24 cellular contexts compared by ENCODE assay signal in the genomic region with DNA sequence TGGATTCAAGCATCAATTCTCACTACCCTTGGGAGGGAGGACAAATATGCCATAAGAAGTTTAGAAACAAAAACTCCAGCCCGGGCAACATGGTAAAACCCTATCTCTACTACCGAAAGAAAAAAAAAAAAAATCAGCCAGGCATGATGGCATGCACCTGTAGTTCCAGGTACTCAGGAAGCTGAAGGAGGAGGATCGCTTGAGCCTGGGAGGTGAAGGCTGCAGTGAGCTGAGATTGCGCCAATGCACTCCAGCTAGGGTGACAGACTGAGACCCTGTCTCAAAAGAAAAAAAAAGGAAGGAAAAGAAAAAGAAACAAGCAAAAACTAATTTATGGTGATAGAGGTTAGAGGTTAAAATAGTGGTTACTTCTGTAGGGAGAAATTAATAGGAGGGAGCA. TPM values are rescaled to one million over a fixed set of nuclear protein-coding genes. Genes with fewer than 3 reads are reported as not detected.
A peak's percentile ranks its signal among the peaks of the same experiment; 100 is the strongest.
DNase-seq lines count a peak whose midpoint lies in the region; ATAC-seq lines count a peak whose summit lies in the region.
"Had no signal": no experiment of that assay in that cellular context is flagged by ENCODE, and none has a peak within 500 bp of the region (broad histone marks: within the 10 kb centered on the region; RNA-seq: fewer than 3 reads in every experiment).

No MANE protein-coding gene starts in this region.

- H3K9me3 ChIP-seq in T-helper 17 cell (ENCODE audit: control insufficient read depth, low read length, poor library complexity, severe bottlenecking) (no peaks in the 10 kb centered on the region), muscle layer of duodenum (ENCODE audit: control insufficient read depth in 1 of 2, low read length in 2 of 2) (no peaks in the 10 kb centered on the region)
- H3K9me3 ChIP-seq: Peyer's patch, transverse colon had no signal

- H3K27me3 Mint-ChIP-seq in T-helper 17 cell: no peaks in the 10 kb centered on the region
- H3K27me3 Mint-ChIP-seq: activated CD4-positive, alpha-beta memory T cell treated with anti-CD3 and anti-CD28 coated beads for 36 hours; central memory CD8-positive, alpha-beta T cell had no signal

- H3K36me3 ChIP-seq in muscle layer of duodenum (ENCODE audit: control insufficient read depth in 1 of 2, insufficient read depth in 2 of 2, low read length in 2 of 2): no peaks in the 10 kb centered on the region
- H3K36me3 ChIP-seq: neural progenitor cell, Peyer's patch, transverse colon had no signal

- peak; percentile 13 for ATAC-seq in left ventricle myocardium superior
- no peak for ATAC-seq in left cardiac atrium
- no peak for ATAC-seq in T-helper 17 cell
- ATAC-seq in HG03342 (IDR thresholded peaks at IDR 0.05; ENCODE audit: unreplicated experiment): no peak
- ATAC-seq: GM12878 had no signal

- no peak overlapping the region for H3K4me3 ChIP-seq in muscle layer of duodenum (ENCODE audit: low read depth in 1 of 2, low read length in 2 of 2)
- H3K4me3 ChIP-seq: BLaER1 treated with 17β-estradiol and CSF1 and Interleukin-3, amounts not matched to agents 10 nM and 100 nM; GM12878; neural progenitor cell; Peyer's patch; transverse colon had no signal

- peaks cover 5% of the 10 kb centered on the region for H3K36me3 Mint-ChIP-seq in T-helper 17 cell (ENCODE audit: low read depth)

- no peaks in the 10 kb centered on the region for H3K27me3 ChIP-seq in muscle layer of duodenum (ENCODE audit: low read depth, low read length)
- H3K27me3 ChIP-seq: BLaER1 treated with 17β-estradiol and CSF1 and Interleukin-3, amounts not matched to agents 10 nM and 100 nM; neural progenitor cell; Peyer's patch; transverse colon had no signal

- peak overlapping the region; percentile 67 for H3K27ac Mint-ChIP-seq in T-helper 17 cell
- H3K27ac Mint-ChIP-seq: activated CD4-positive, alpha-beta memory T cell treated with anti-CD3 and anti-CD28 coated beads for 36 hours; neural progenitor cell had no signal

- intact Hi-C loops in left ventricle myocardium superior (cut with micrococcal nuclease): no loop called here
- intact Hi-C loops in left cardiac atrium (cut with DNase I): no loop called here

- H3K4me1 ChIP-seq in muscle layer of duodenum (ENCODE audit: control insufficient read depth in 1 of 2, insufficient read depth in 2 of 2, low read length in 2 of 2): peaks cover 7 to 42% of the 10 kb centered on the region in 2 donors

- H3K4me3 Mint-ChIP-seq in T-helper 17 cell: peak overlapping the region; percentile 83
- H3K4me3 Mint-ChIP-seq: activated CD4-positive, alpha-beta memory T cell treated with anti-CD3 and anti-CD28 coated beads for 36 hours; central memory CD8-positive, alpha-beta T cell; neural progenitor cell had no signal

- H3K4me1 Mint-ChIP-seq in T-helper 17 cell: peaks cover 62% of the 10 kb centered on the region
- H3K4me1 Mint-ChIP-seq: neural progenitor cell had no signal

- H3K27ac ChIP-seq in muscle layer of duodenum (ENCODE audit: low read length): peak overlapping the region; percentile 2
- H3K27ac ChIP-seq: BLaER1 treated with 17β-estradiol and CSF1 and Interleukin-3, amounts not matched to agents 10 nM and 100 nM; HL-60; neural progenitor cell; Peyer's patch had no signal

- DNase-seq in left ventricle myocardium superior (no peak), left cardiac atrium (no peak), T-helper 17 cell (no peak), NAMALWA (ENCODE audit: low spot score) (no peak), SK-N-DZ (ENCODE audit: low spot score) (no peak)
- DNase-seq: activated CD4-positive, alpha-beta memory T cell treated with anti-CD3 and anti-CD28 coated beads for 36 hours; activated CD4-positive, CD25-positive, alpha-beta regulatory T cell treated with anti-CD3 and anti-CD28 coated beads, Interleukin-2, amount 50 U/mL, for 72 hours; activated effector memory CD4-positive, alpha-beta T cell treated with anti-CD3 and anti-CD28 coated beads, Interleukin-2, amount 50 U/mL, for 16 hours; activated T-cell treated with anti-CD3 and anti-CD28 coated beads for 4 hours; GOT3; NCI-H1694 treated with DMSO at 0.1 percent for 48 hours; NCI-H526 treated with DMSO at 0.1 percent for 48 hours; Peyer's patch; right cardiac atrium; stimulated activated CD4-positive, alpha-beta T cell treated with anti-CD3 and anti-CD28 coated beads, Interleukin-2, amount 100 ng/mL, for 24 hours; T-helper 1 cell; transverse colon had no signal

RNA-seq across cellular contexts. Expression of a gene that starts 9.6 kb away (rescaled TPM):
- 32.5 TPM for total RNA-seq in left ventricle myocardium superior
- total RNA-seq in left cardiac atrium: 10 to 100 TPM; 29.1 to 41.3 TPM
- total RNA-seq in T-helper 17 cell: 100 to 1,000 TPM; 126 to 136 TPM
- 22.2 and 31.9 TPM in 2 replicates for polyA plus RNA-seq in SK-N-DZ (2014; cell fraction: cytosol; rRNA removed)
- polyA plus RNA-seq in SK-N-DZ (2014; cell fraction: nucleus; rRNA removed): 14.9 and 23.0 TPM in 2 replicates
